ENCODE assay signal across 10 cellular contexts in the genomic region with DNA sequence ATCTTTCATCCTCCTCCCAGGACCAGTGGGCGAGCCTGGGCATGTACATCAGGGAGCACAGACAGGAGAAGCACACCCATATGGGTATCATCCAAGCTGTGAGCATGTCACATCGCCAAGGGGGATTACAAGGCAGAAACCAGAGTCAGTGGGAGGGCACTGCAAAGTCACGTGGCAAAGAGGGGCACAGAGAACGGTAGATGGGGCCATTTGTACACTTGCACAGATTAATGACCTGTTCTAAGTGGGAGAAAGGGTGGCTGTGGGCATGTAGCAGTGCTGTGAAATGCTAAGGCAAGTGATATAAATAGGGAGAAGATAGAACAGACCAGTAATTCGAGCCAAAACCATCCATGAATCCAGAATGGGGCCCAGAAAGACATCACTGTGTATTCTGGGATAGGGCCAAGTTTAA.
DNase-seq lines count a peak whose midpoint lies in the region; ATAC-seq, FAIRE-seq and TF ChIP-seq lines count a peak whose summit lies in the region.
"Had no signal": no experiment of that assay in that cellular context is flagged by ENCODE, and none has a peak within 500 bp of the region (broad histone marks: within the 10 kb centered on the region; RNA-seq: fewer than 3 reads in every experiment).

No MANE protein-coding gene starts in this region.

- no peaks in the 10 kb centered on the region for H3K36me3 ChIP-seq in bronchial epithelial cell (ENCODE audit: control insufficient read depth, insufficient read depth, low read length)
- no peaks in the 10 kb centered on the region for H3K36me3 ChIP-seq in CD8-positive, alpha-beta T cell (ENCODE audit: insufficient read depth, low read length)

- ATAC-seq in stimulated activated naive CD8-positive, alpha-beta T cell treated with anti-CD3 and anti-CD28 coated beads, Interleukin-15, Interleukin-2, amounts not matched to agents 100 U/mL and 50 U/mL, for 24 hours: no peak
- ATAC-seq in CD8-positive, alpha-beta T cell: no peak

- no peak overlapping the region for H3K27ac ChIP-seq in CD8-positive, alpha-beta T cell (ENCODE audit: low read depth, low read length)

- DNase-seq in stimulated activated naive CD8-positive, alpha-beta T cell treated with anti-CD3 and anti-CD28 coated beads, Interleukin-15, Interleukin-2, amounts not matched to agents 100 U/mL and 50 U/mL, for 24 hours: no peak
- DNase-seq in NCI-H526 (lab: John Stamatoyannopoulos, UW): peak; percentile 72 to 76
- peak; percentile 63 for DNase-seq in bronchial epithelial cell (ENCODE audit: low read depth)
- no peak for DNase-seq in NCI-H1436 (lab: John Stamatoyannopoulos, UW)
- DNase-seq in HuH-7.5 (ENCODE audit: low spot score): no peak
- DNase-seq in CD8-positive, alpha-beta T cell: no peak
- DNase-seq in iPS-NIHi11 (ENCODE audit: low spot score): no peak
- DNase-seq: effector CD8-positive, alpha-beta T cell had no signal

- H3K9me3 ChIP-seq in CD8-positive, alpha-beta T cell (ENCODE audit: low read length): no peaks in the 10 kb centered on the region

- H3K4me3 ChIP-seq in bronchial epithelial cell (ENCODE audit: low read depth, low read length): no peak overlapping the region
- no peak overlapping the region for H3K4me3 ChIP-seq in CD8-positive, alpha-beta T cell (ENCODE audit: low read depth, low read length)

- CTCF ChIA-PET in CD8-positive, alpha-beta T cell (lab: Charles Lee): no interaction called here

- peaks cover 66% of the 10 kb centered on the region for H3K4me1 Mint-ChIP-seq in stimulated activated naive CD8-positive, alpha-beta T cell treated with anti-CD3 and anti-CD28 coated beads, Interleukin-15, Interleukin-2, amounts not matched to agents 100 ng/mL and 50 ng/mL, for 24 hours (ENCODE audit: low read depth)
- H3K4me1 Mint-ChIP-seq in CD8-positive, alpha-beta T cell (ENCODE audit: low read depth): peaks cover 37% of the 10 kb centered on the region

- H3K36me3 Mint-ChIP-seq in stimulated activated naive CD8-positive, alpha-beta T cell treated with anti-CD3 and anti-CD28 coated beads, Interleukin-15, Interleukin-2, amounts not matched to agents 100 ng/mL and 50 ng/mL, for 24 hours (ENCODE audit: low read depth): no peaks in the 10 kb centered on the region
- H3K36me3 Mint-ChIP-seq in CD8-positive, alpha-beta T cell: peaks cover 2% of the 10 kb centered on the region

- H3K27me3 ChIP-seq in bronchial epithelial cell (ENCODE audit: control insufficient read depth, insufficient read depth, low read length): no peaks in the 10 kb centered on the region
- no peaks in the 10 kb centered on the region for H3K27me3 ChIP-seq in CD8-positive, alpha-beta T cell (ENCODE audit: insufficient read depth, low read length)

- no peaks in the 10 kb centered on the region for H3K27me3 Mint-ChIP-seq in stimulated activated naive CD8-positive, alpha-beta T cell treated with anti-CD3 and anti-CD28 coated beads, Interleukin-15, Interleukin-2, amounts not matched to agents 100 ng/mL and 50 ng/mL, for 24 hours
- H3K27me3 Mint-ChIP-seq in CD8-positive, alpha-beta T cell (ENCODE audit: low read depth): no peaks in the 10 kb centered on the region
- H3K27me3 Mint-ChIP-seq: progenitor cell of endocrine pancreas had no signal

- no peak for FAIRE-seq in bronchial epithelial cell (lab: Jason Lieb, UNC)

- peak overlapping the region; percentile 77 for H3K27ac Mint-ChIP-seq in stimulated activated naive CD8-positive, alpha-beta T cell treated with anti-CD3 and anti-CD28 coated beads, Interleukin-15, Interleukin-2, amounts not matched to agents 100 ng/mL and 50 ng/mL, for 24 hours
- no peak overlapping the region for H3K27ac Mint-ChIP-seq in CD8-positive, alpha-beta T cell
- H3K27ac Mint-ChIP-seq: progenitor cell of endocrine pancreas had no signal

- POLR2A ChIA-PET in CD8-positive, alpha-beta T cell (lab: Charles Lee): no interaction called here

- no peak for TF ChIP-seq CTCF in bronchial epithelial cell (IDR thresholded peaks at IDR 0.05; ENCODE audit: insufficient read depth, low read length, severe bottlenecking)
- no peak for TF ChIP-seq CTCF in CD8-positive, alpha-beta T cell (IDR thresholded peaks at IDR 0.05)

- no peak overlapping the region for H3K4me3 Mint-ChIP-seq in stimulated activated naive CD8-positive, alpha-beta T cell treated with anti-CD3 and anti-CD28 coated beads, Interleukin-15, Interleukin-2, amounts not matched to agents 100 ng/mL and 50 ng/mL, for 24 hours
- H3K4me3 Mint-ChIP-seq in CD8-positive, alpha-beta T cell: no peak overlapping the region

- intact Hi-C loops in CD8-positive, alpha-beta T cell (cut with DNase I, micrococcal nuclease): no loop called here

- H3K9me3 Mint-ChIP-seq in stimulated activated naive CD8-positive, alpha-beta T cell treated with anti-CD3 and anti-CD28 coated beads, Interleukin-15, Interleukin-2, amounts not matched to agents 100 ng/mL and 50 ng/mL, for 24 hours: no peaks in the 10 kb centered on the region
- H3K9me3 Mint-ChIP-seq in CD8-positive, alpha-beta T cell: no peaks in the 10 kb centered on the region

- peaks cover under 1% of the 10 kb centered on the region for H3K4me1 ChIP-seq in CD8-positive, alpha-beta T cell (ENCODE audit: insufficient read depth, low read length)

Comparison
In these comparisons a context has a peak if more than half of its experiments do, and no peak if none do; other contexts are left out.
1. DNase-seq: peak in NCI-H526 (2 of 2) and bronchial epithelial cell (single experiment); none in stimulated activated naive CD8-positive, alpha-beta T cell treated with anti-CD3 and anti-CD28 coated beads, Interleukin-15, Interleukin-2, amounts not matched to agents 100 U/mL and 50 U/mL, for 24 hours (single experiment), NCI-H1436 (single experiment), HuH-7.5 (single experiment), CD8-positive, alpha-beta T cell (0 of 7) and iPS-NIHi11 (single experiment).